Comparison of ENCODE assay signal across 9 cellular contexts in genomic region chr18:63022429-63023022, GRCh38.
A peak's percentile ranks its signal among the peaks of the same experiment; 100 is the strongest.
DNase-seq lines count a peak whose midpoint lies in the region; ATAC-seq, FAIRE-seq and TF ChIP-seq lines count a peak whose summit lies in the region.
"Had no signal": no experiment of that assay in that cellular context is flagged by ENCODE, and none has a peak within 500 bp of the region (broad histone marks: within the 10 kb centered on the region; RNA-seq: fewer than 3 reads in every experiment).

No MANE protein-coding gene starts in this region.

- TF ChIP-seq CTCF in Calu3 (IDR thresholded peaks at IDR 0.05; ENCODE audit: unreplicated experiment) (peak; percentile 51), GM20000 (IDR thresholded peaks at IDR 0.05; ENCODE audit: extremely low read depth, missing control alignments) (peak; percentile 19), GM12878 (IDR thresholded peaks at IDR 0.05 in 2 of 3, conservative IDR thresholded peaks at IDR 0.05 in 1 of 3; ENCODE audit: control insufficient read depth in 2 of 3, extremely low read depth in 1 of 3, insufficient read depth in 1 of 3, low read depth in 3 of 3, low read length in 3 of 3) (peak; percentile 2 to 45 (median 40); a peak in 4 of 6 replicates), lower lobe of right lung (IDR thresholded peaks at IDR 0.05) (peak; percentile 39)

- H3K4me3 ChIP-seq in GM12878 (no peak overlapping the region), lower lobe of right lung (no peak overlapping the region)

- no peaks in the 10 kb centered on the region for H3K27me3 Mint-ChIP-seq in Calu3 (ENCODE audit: unreplicated experiment)

- no peak overlapping the region for H3K27ac Mint-ChIP-seq in Calu3 (ENCODE audit: unreplicated experiment)

- BruUV-seq in Calu3 (replicated peaks; lab: Mats Ljungman, UMichigan) (no TSS peak), GM12878 (replicated peaks; lab: Mats Ljungman, UMichigan) (no TSS peak)

- in situ Hi-C loops in GM12878 (cut with MboI): no loop called here

- no peaks in the 10 kb centered on the region; the same call in 1 of the 3 replicates for H3K9me3 ChIP-seq in GM12878 (replicated peaks; ENCODE audit: control insufficient read depth, insufficient read depth, low read length)
- no peaks in the 10 kb centered on the region for H3K9me3 ChIP-seq in lower lobe of right lung

- no peak for FAIRE-seq in GM12878 (lab: Jason Lieb, UNC)

- no peak overlapping the region for H3K4me3 Mint-ChIP-seq in Calu3 (ENCODE audit: low read depth, unreplicated experiment)

- no peak overlapping the region for H3K9ac ChIP-seq in GM12878 (ENCODE audit: control insufficient read depth, insufficient read depth, low read length)

- no peak for DNase-seq in Calu3
- DNase-seq in GM20000 (ENCODE audit: low spot score): no peak
- no peak for DNase-seq in GM12878 (ENCODE audit: low read depth, low spot score)
- no peak for DNase-seq in lower lobe of right lung
- DNase-seq in SKM-1 (lab: John Stamatoyannopoulos, UW; ENCODE audit: unreplicated experiment): no peak
- no peak for DNase-seq in A172 (ENCODE audit: low spot score)
- DNase-seq: NCI-H510A, T1000 had no signal

- H3K36me3 ChIP-seq in GM12878 (ENCODE audit: control insufficient read depth in 2 of 2, insufficient read depth in 2 of 2, low read length in 1 of 2) (no peaks in the 10 kb centered on the region), lower lobe of right lung (no peaks in the 10 kb centered on the region)

- CTCF ChIA-PET in Calu3 (lab: Charles Lee): interaction anchor here (0.6 kb wide), 1 partner anchor 401 kb away, joined by 3 read pairs; no protein-coding TSS in a partner anchor
- CTCF ChIA-PET in GM12878 (lab: Yijun Ruan, JAX): interaction anchor here (0.6 to 7.2 kb wide), 10 partner anchors 12 to 705 kb away, joined by 3 to 77 read pairs (median 4); no protein-coding TSS in a partner anchor

- no peak; the same call in 2 of the 3 replicates for ATAC-seq in GM12878
- peak; percentile 21 to 39 for ATAC-seq in lower lobe of right lung
- no peak for ATAC-seq in GM21529 (IDR thresholded peaks at IDR 0.05; ENCODE audit: unreplicated experiment)

- 86% methylated on average over 26 of the region's 26 CpGs for WGBS in GM12878 (ENCODE audit: insufficient coverage, insufficient replicate concordance, low lambda C conversion rate, missing lambda C conversion rate)

- H4K20me1 ChIP-seq in GM12878 (ENCODE audit: control insufficient read depth, insufficient read depth): no peaks in the 10 kb centered on the region

- H3K4me1 ChIP-seq in GM12878 (ENCODE audit: control insufficient read depth, insufficient read depth, low read length): no peaks in the 10 kb centered on the region
- no peaks in the 10 kb centered on the region for H3K4me1 ChIP-seq in lower lobe of right lung

- SMC1A ChIA-PET in GM12878 (lab: Charles Lee; ENCODE audit: uncharacterized antibody, unreplicated experiment): interaction anchor here (0.6 to 2.8 kb wide), 7 partner anchors 14 to 416 kb away, joined by 3 to 15 read pairs (median 3); no protein-coding TSS in a partner anchor

- H3K36me3 Mint-ChIP-seq in Calu3 (ENCODE audit: insufficient read depth, unreplicated experiment): no peaks in the 10 kb centered on the region

- no peaks in the 10 kb centered on the region for H3K27me3 ChIP-seq in GM12878 (replicated peaks in 1 of 2; ENCODE audit: control insufficient read depth in 2 of 2, insufficient read depth in 2 of 2, low read length in 1 of 2)
- peaks cover 3% of the 10 kb centered on the region for H3K27me3 ChIP-seq in lower lobe of right lung (ENCODE audit: low read depth)

- intact Hi-C loops in Calu3 (cut with micrococcal nuclease; ENCODE audit: unreplicated experiment) (no loop called here), GM12878 (cut with micrococcal nuclease; ENCODE audit: unreplicated experiment) (no loop called here), lower lobe of right lung (cut with DNase I) (no loop called here)

- no peak overlapping the region for H3K4me2 ChIP-seq in GM12878 (ENCODE audit: control insufficient read depth, insufficient read depth)

- no peak for TF ChIP-seq EP300 in GM12878 (IDR thresholded peaks at IDR 0.05; ENCODE audit: borderline replicate concordance in 1 of 2, control insufficient read depth in 1 of 2, low read depth in 2 of 2, low read length in 2 of 2)

- no peak for TF ChIP-seq RAD21 in GM12878 (IDR thresholded peaks at IDR 0.05; ENCODE audit: insufficient read depth, low read depth, low read length)

- no peak overlapping the region for H2AFZ ChIP-seq in GM12878 (ENCODE audit: control insufficient read depth, low read depth, low read length)

- no peak for TF ChIP-seq POLR2A in GM12878 (IDR thresholded peaks at IDR 0.05; ENCODE audit: low read depth, low read length)

- H3K4me1 Mint-ChIP-seq in Calu3 (ENCODE audit: low read depth, unreplicated experiment): no peaks in the 10 kb centered on the region

- H3K9me3 Mint-ChIP-seq in Calu3 (ENCODE audit: low read depth, unreplicated experiment): no peaks in the 10 kb centered on the region

- no peaks in the 10 kb centered on the region for H3K79me2 ChIP-seq in GM12878 (ENCODE audit: control insufficient read depth, insufficient read depth, low read length)

- RAD21 ChIA-PET in GM12878 (lab: Charles Lee; ENCODE audit: unreplicated experiment): interaction anchor here (2.0 to 4.6 kb wide), 2 partner anchors 300 to 417 kb away, joined by 6 to 22 read pairs; no protein-coding TSS in a partner anchor

- POLR2A ChIA-PET in GM12878 (lab: Charles Lee): no interaction called here

- H3K27ac ChIP-seq in GM12878 (ENCODE audit: control insufficient read depth, insufficient read depth) (no peak overlapping the region), lower lobe of right lung (no peak overlapping the region)

TF ChIP-seq in GM12878, 131 proteins besides CTCF, POLR2A, EP300 and RAD21:
- TF ChIP-seq FOXM1 (IDR thresholded peaks at IDR 0.05; ENCODE audit: low read depth, low read length) (no peak), ZBED1 (IDR thresholded peaks at IDR 0.05; ENCODE audit: borderline replicate concordance) (no peak), CHD1 (IDR thresholded peaks at IDR 0.05; ENCODE audit: low read depth, low read length) (no peak), SMARCA5 (IDR thresholded peaks at IDR 0.05) (no peak), SIX5 (IDR thresholded peaks at IDR 0.05; ENCODE audit: low read depth, low read length, severe bottlenecking) (no peak), SRF (IDR thresholded peaks at IDR 0.05; ENCODE audit: low read depth in 2 of 2, low read length in 2 of 2) (no peak), ZBTB33 (IDR thresholded peaks at IDR 0.05) (peak; percentile 94), POLR2AphosphoS2 (IDR thresholded peaks at IDR 0.05; ENCODE audit: low read depth, low read length) (no peak)

Comparison
In these comparisons a context has a peak if more than half of its experiments do, and no peak if none do; other contexts are left out.
1. ATAC-seq: peak in lower lobe of right lung (2 of 2); none in GM12878 (single experiment) and GM21529 (single experiment).
2. Peak in every context shown above with its lines, with median percentiles within 50 percentile points of each other: CTCF ChIP-seq.